24 cellular contexts compared by ENCODE assay signal in the genomic region with DNA sequence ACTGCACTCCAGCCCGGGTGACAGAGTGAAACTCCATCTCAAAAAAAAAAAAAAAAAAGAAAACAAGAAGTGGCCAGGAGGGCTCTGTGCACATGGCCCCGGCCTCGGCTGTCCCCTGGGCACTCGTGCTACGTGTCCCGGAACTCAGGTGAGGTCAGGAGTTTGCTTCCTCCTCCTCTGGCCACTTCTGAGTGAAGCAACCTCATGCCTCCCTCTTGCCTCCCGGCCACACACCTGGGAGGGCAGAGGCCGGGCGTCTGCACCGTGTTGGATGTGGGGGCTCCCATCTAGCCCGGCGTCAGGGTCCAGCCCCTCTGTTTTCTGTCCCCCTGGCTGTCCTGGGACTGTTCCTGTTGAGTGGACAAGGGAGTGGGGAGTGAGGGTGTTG. TPM values are rescaled to one million over a fixed set of nuclear protein-coding genes. Genes with fewer than 3 reads are reported as not detected.
"Had no signal": no experiment of that assay in that cellular context is flagged by ENCODE, and none has a peak within 500 bp of the region (broad histone marks: within the 10 kb centered on the region; RNA-seq: fewer than 3 reads in every experiment).

No MANE protein-coding gene starts in this region.

- H3K4me2 ChIP-seq: neural progenitor cell had no signal

- H3K4me3 ChIP-seq: adrenal gland, body of pancreas, coronary artery, heart left ventricle, left ventricle myocardium inferior, neural progenitor cell, transverse colon, vagina had no signal

- FAIRE-seq: endothelial cell of umbilical vein had no signal

- H3K9me3 ChIP-seq: adrenal gland, body of pancreas, heart left ventricle, left ventricle myocardium inferior, transverse colon, vagina had no signal

- H3K27ac Mint-ChIP-seq: activated naive CD8-positive, alpha-beta T cell treated with anti-CD3 and anti-CD28 coated beads for 36 hours; effector memory CD8-positive, alpha-beta T cell; mesothelial cell of epicardium; naive thymus-derived CD4-positive, alpha-beta T cell; neural progenitor cell had no signal

- H3K27me3 ChIP-seq: adrenal gland, body of pancreas, heart left ventricle, neural progenitor cell, transverse colon, vagina had no signal

- H3K36me3 ChIP-seq: adrenal gland, neural progenitor cell, transverse colon, vagina had no signal

- H2AFZ ChIP-seq: neural progenitor cell had no signal

- H3K4me1 Mint-ChIP-seq: activated naive CD8-positive, alpha-beta T cell treated with anti-CD3 and anti-CD28 coated beads for 36 hours had no signal

- H3K36me3 Mint-ChIP-seq: activated naive CD8-positive, alpha-beta T cell treated with anti-CD3 and anti-CD28 coated beads for 36 hours; neural progenitor cell had no signal

- H3K9me3 Mint-ChIP-seq: activated naive CD8-positive, alpha-beta T cell treated with anti-CD3 and anti-CD28 coated beads for 36 hours; effector memory CD8-positive, alpha-beta T cell; mesothelial cell of epicardium; naive thymus-derived CD4-positive, alpha-beta T cell; neural progenitor cell had no signal

- H3K9ac ChIP-seq: neural progenitor cell had no signal

- DNase-seq: activated CD4-positive, alpha-beta T cell treated with anti-CD3 and anti-CD28 coated beads for 48 hours; activated CD4-positive, alpha-beta T cell treated with anti-CD3 and anti-CD28 coated beads, Interleukin-2, amount 50 U/mL, for 48 hours; activated CD8-positive, alpha-beta memory T cell treated with anti-CD3 and anti-CD28 coated beads for 24 hours; activated effector memory CD4-positive, alpha-beta T cell treated with Interleukin-2 at 50 U/mL for 16 hours; activated naive CD4-positive, alpha-beta T cell treated with Interleukin-2 at 50 U/mL for 16 hours; activated naive CD8-positive, alpha-beta T cell treated with anti-CD3 and anti-CD28 coated beads for 36 hours; adrenal gland; aorta; body of pancreas; cerebellar nuclear complex; effector memory CD8-positive, alpha-beta T cell; heart left ventricle; kidney glomerular epithelial cell; left ventricle myocardium inferior; naive thymus-derived CD4-positive, alpha-beta T cell; right cardiac atrium; stimulated activated CD4-positive, alpha-beta T cell treated with anti-CD3 and anti-CD28 coated beads, Interleukin-2, amount 100 ng/mL, for 48 hours; stimulated activated naive CD4-positive, alpha-beta T cell treated with Interleukin-2 at 50 U/mL for 16 hours; transverse colon had no signal

- H3K4me1 ChIP-seq: body of pancreas had no signal

- H3K27me3 Mint-ChIP-seq: activated naive CD8-positive, alpha-beta T cell treated with anti-CD3 and anti-CD28 coated beads for 36 hours; effector memory CD8-positive, alpha-beta T cell; naive thymus-derived CD4-positive, alpha-beta T cell had no signal

- ATAC-seq: body of pancreas; effector memory CD8-positive, alpha-beta T cell; heart left ventricle; naive thymus-derived CD4-positive, alpha-beta T cell; right cardiac atrium had no signal

- H3K27ac ChIP-seq: adrenal gland, body of pancreas, coronary artery, heart left ventricle, left ventricle myocardium inferior, neural progenitor cell, transverse colon, vagina had no signal

- H3K4me3 Mint-ChIP-seq: activated naive CD8-positive, alpha-beta T cell treated with anti-CD3 and anti-CD28 coated beads for 36 hours; effector memory CD8-positive, alpha-beta T cell; mesothelial cell of epicardium; naive thymus-derived CD4-positive, alpha-beta T cell; neural progenitor cell had no signal

RNA-seq across cellular contexts. Expression of a gene that starts 31.9 kb away (rescaled TPM):
- polyA plus RNA-seq: naive thymus-derived CD4-positive, alpha-beta T cell had no signal
